Comparison of ENCODE assay signal across 9 cellular contexts in genomic region chr15:65033659-65034269, GRCh38. TPM values are rescaled to one million over a fixed set of nuclear protein-coding genes. Genes with fewer than 3 reads are reported as not detected.
DNase-seq lines count a peak whose midpoint lies in the region; ATAC-seq and TF ChIP-seq lines count a peak whose summit lies in the region.
"Had no signal": no experiment of that assay in that cellular context is flagged by ENCODE, and none has a peak within 500 bp of the region (broad histone marks: within the 10 kb centered on the region; RNA-seq: fewer than 3 reads in every experiment).

No MANE protein-coding gene starts in this region.

- no peaks in the 10 kb centered on the region for H4K20me1 ChIP-seq in PC-9 (ENCODE audit: insufficient read depth)

- no peak overlapping the region for H3K4me3 ChIP-seq in HL-60 (replicated peaks; ENCODE audit: insufficient read depth, low read length)
- H3K4me3 ChIP-seq in PC-9, result no peak overlapping the region

- peaks cover 6% of the 10 kb centered on the region; the same call in 1 of the 2 replicates for H3F3A ChIP-seq in PC-9 (ENCODE audit: insufficient read depth, low read depth)

- H3K27me3 Mint-ChIP-seq in nephron (ENCODE audit: low read depth), result peaks cover 9% of the 10 kb centered on the region

- H3K9me3 Mint-ChIP-seq in nephron, result no peaks in the 10 kb centered on the region

- peak overlapping the region in 2 of 3 experiments; percentile 60 to 67 for H3K27ac Mint-ChIP-seq in nephron

- intact Hi-C loops in PC-9 (cut with micrococcal nuclease; ENCODE audit: unreplicated experiment), result loop anchor here (1.0 to 5.0 kb wide), 8 partner anchors 45 to 352 kb away; partner anchors contain the start of genes CLPX and RNU5B-1

- ATAC-seq in HG02610 (IDR thresholded peaks at IDR 0.05; ENCODE audit: unreplicated experiment) (no peak), HG02884 (IDR thresholded peaks at IDR 0.05; ENCODE audit: unreplicated experiment) (no peak)

- DNase-seq in COR-L47 (lab: John Stamatoyannopoulos, UW) (peak; percentile 27), HL-60 (ENCODE audit: low read depth in 1 of 2, low spot score in 1 of 2) (peak in 1 of 2 experiments; percentile 32), PC-9 (peak in 1 of 2 experiments; percentile 19), dedifferentiated amniotic fluid mesenchymal stem cell (ENCODE audit: extremely low spot score) (peak; percentile 47), ecto neural progenitor cell (ENCODE audit: low spot score) (no peak)

- H3K4me2 ChIP-seq in PC-9, result peak overlapping the region; percentile 11; the same call in 1 of the 2 replicates

- H3K27me3 ChIP-seq in HL-60 (ENCODE audit: insufficient read depth, poor library complexity, severe bottlenecking) (no peaks in the 10 kb centered on the region), PC-9 (ENCODE audit: insufficient read depth, low read depth) (no peaks in the 10 kb centered on the region)

- peak; percentile 44 for TF ChIP-seq CTCF in HL-60 (IDR thresholded peaks at IDR 0.05; ENCODE audit: insufficient read depth, low read length)
- TF ChIP-seq CTCF in PC-9 (conservative IDR thresholded peaks at IDR 0.05), result no peak; the same call in 1 of the 2 replicates
- peak; percentile 50 to 56 (median 51) for TF ChIP-seq CTCF in nephron (IDR thresholded peaks at IDR 0.05; ENCODE audit: unreplicated experiment in 3 of 3)

- peaks cover 2% of the 10 kb centered on the region; the same call in 1 of the 2 replicates for H3K79me2 ChIP-seq in PC-9 (ENCODE audit: low read depth)

- POLR2A ChIA-PET in PC-9 (lab: Charles Lee; ENCODE audit: unreplicated experiment), result interaction anchor here (0.6 kb wide), 2 partner anchors 264 to 271 kb away, joined by 7 to 13 read pairs; partner anchors contain the start of gene RNU5B-1

- H3K9me2 ChIP-seq in PC-9 (ENCODE audit: insufficient read depth), result no peaks in the 10 kb centered on the region

- BruUV-seq in PC-9 (replicated peaks; lab: Mats Ljungman, UMichigan), result no TSS peak

- no peaks in the 10 kb centered on the region for H3K36me3 ChIP-seq in PC-9 (ENCODE audit: low read depth)

- H3K9me3 ChIP-seq in PC-9 (ENCODE audit: insufficient read depth, low read depth), result no peaks in the 10 kb centered on the region

- no peak overlapping the region for H2AFZ ChIP-seq in PC-9

- H3K4me1 ChIP-seq in PC-9 (replicated peaks; ENCODE audit: insufficient read depth), result no peaks in the 10 kb centered on the region

- no peaks in the 10 kb centered on the region for H3K36me3 Mint-ChIP-seq in nephron (ENCODE audit: low read depth)

- H3K27ac ChIP-seq in HL-60 (replicated peaks) (no peak overlapping the region), PC-9 (no peak overlapping the region)

- no peak overlapping the region for H3K4me3 Mint-ChIP-seq in nephron

- CTCF ChIA-PET in PC-9 (lab: Charles Lee), result interaction anchor here (0.6 to 1.5 kb wide), 6 partner anchors 9 to 253 kb away, joined by 3 to 5 read pairs (median 3); partner anchors contain the start of gene PARP16

- H3K4me1 Mint-ChIP-seq in nephron, result peaks cover 21% of the 10 kb centered on the region

RNA-seq across cellular contexts. Expression of gene MTFMT, which starts 4.3 kb away (rescaled TPM):
- total RNA-seq in PC-9 (2021), result 16.0 and 24.9 TPM in 2 replicates

RNA-seq across cellular contexts. Expression of gene SLC51B, which starts 11.4 kb away (rescaled TPM):
- total RNA-seq in PC-9 (2021), result not detected in 2 replicates
- total RNA-seq: temporal lobe had no signal

RNA-seq across cellular contexts. Expression of gene RASL12, which starts 34.0 kb away (rescaled TPM):
- total RNA-seq in PC-9 (2021), result not detected in 2 replicates

RNA-seq across cellular contexts. Expression of gene KBTBD13, which starts 42.8 kb away (rescaled TPM):
- not detected in 2 replicates for total RNA-seq in PC-9 (2021)
- total RNA-seq: temporal lobe had no signal

RNA-seq across cellular contexts. Expression of gene SPG21, which starts 44.0 kb away (rescaled TPM):
- total RNA-seq in PC-9 (2021), result 88.3 and 91.7 TPM in 2 replicates
